Comparison of ENCODE assay signal across 1 cellular context in the genomic region with DNA sequence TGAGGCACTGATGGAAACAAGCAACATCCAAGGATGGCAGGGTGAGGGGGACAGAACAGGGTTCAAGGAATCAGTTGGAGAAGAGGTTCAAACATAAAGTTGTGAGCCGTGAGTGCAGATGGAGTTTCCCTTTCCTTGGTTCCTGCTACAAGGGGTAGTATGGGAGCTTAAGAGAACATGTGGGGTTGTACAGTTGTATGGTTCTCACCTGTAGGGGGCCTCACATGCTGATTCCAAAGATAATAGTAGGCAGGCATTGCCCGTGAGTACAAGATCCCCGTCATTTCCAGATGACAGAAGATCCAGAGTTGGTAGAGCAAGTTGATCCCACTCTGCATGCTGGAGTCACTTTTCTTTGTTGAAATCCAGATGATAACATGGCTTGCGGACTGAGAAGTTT.
TF ChIP-seq lines count a peak whose summit lies in the region.

No MANE protein-coding gene starts in this region.

TF ChIP-seq in WTC11, 78 proteins besides CTCF, POLR2A, EP300 and RAD21 (continued from another document):
- TF ChIP-seq, protein P1, sequence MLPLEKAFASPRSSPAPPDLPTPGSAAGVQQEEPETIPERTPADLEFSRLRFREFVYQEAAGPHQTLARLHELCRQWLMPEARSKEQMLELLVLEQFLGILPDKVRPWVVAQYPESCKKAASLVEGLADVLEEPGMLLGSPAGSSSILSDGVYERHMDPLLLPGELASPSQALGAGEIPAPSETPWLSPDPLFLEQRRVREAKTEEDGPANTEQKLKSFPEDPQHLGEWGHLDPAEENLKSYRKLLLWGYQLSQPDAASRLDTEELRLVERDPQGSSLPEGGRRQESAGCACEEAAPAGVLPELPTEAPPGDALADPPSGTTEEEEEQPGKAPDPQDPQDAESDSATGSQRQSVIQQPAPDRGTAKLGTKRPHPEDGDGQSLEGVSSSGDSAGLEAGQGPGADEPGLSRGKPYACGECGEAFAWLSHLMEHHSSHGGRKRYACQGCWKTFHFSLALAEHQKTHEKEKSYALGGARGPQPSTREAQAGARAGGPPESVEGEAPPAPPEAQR (CRISPR knock-in tag; IDR thresholded peaks at IDR 0.05) = no peak
- TF ChIP-seq, protein P2, sequence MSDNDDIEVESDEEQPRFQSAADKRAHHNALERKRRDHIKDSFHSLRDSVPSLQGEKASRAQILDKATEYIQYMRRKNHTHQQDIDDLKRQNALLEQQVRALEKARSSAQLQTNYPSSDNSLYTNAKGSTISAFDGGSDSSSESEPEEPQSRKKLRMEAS (CRISPR knock-in tag; IDR thresholded peaks at IDR 0.05) = no peak
- TF ChIP-seq SMAD4 (CRISPR knock-in tag; IDR thresholded peaks at IDR 0.05) = no peak
- no peak for TF ChIP-seq JUN (CRISPR knock-in tag; IDR thresholded peaks at IDR 0.05)
- no peak for TF ChIP-seq ZNF219 (CRISPR knock-in tag; IDR thresholded peaks at IDR 0.05; ENCODE audit: borderline replicate concordance)
- TF ChIP-seq FOXP1 (CRISPR knock-in tag; IDR thresholded peaks at IDR 0.05; ENCODE audit: borderline replicate concordance) = no peak
- no peak for TF ChIP-seq NFATC4 (CRISPR knock-in tag; IDR thresholded peaks at IDR 0.05)
- no peak for TF ChIP-seq TCF7 (CRISPR knock-in tag; IDR thresholded peaks at IDR 0.05; ENCODE audit: low read depth)
- no peak for TF ChIP-seq ZNF396 (CRISPR knock-in tag; IDR thresholded peaks at IDR 0.05; ENCODE audit: borderline replicate concordance)
- no peak for TF ChIP-seq SOX15 (CRISPR knock-in tag; IDR thresholded peaks at IDR 0.05)
- TF ChIP-seq NFE2L1 (CRISPR knock-in tag; IDR thresholded peaks at IDR 0.05) = no peak
